8 cellular contexts compared by ENCODE assay signal in the genomic region with DNA sequence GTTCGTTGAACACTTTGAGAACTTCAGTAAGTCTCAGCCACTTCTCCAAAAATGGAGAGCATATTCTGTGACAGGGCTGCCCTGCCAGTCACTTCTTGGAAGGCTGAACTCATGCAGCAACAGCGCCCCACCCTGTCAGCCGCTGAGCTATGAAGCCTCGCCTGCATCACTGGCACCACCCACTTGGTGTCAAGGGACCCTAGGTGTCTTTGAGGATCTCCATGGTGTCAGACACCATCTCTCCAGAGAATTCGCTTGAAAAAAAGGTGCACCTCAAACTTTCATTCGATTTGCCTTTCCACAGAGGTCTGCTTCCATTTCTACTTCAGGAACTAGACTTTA.
DNase-seq lines count a peak whose midpoint lies in the region; ATAC-seq and TF ChIP-seq lines count a peak whose summit lies in the region.
"Not testable (repeated sequence)": the region's sequence is repeated elsewhere in the genome, so short reads cannot be mapped to it uniquely, and the experiment has no call there.

No MANE protein-coding gene starts in this region.

- H3K4ac ChIP-seq in neuronal stem cell (ENCODE audit: low read length): not testable (repeated sequence)

- not testable (repeated sequence) for H2BK120ac ChIP-seq in neuronal stem cell (ENCODE audit: low read depth, low read length)

- not testable (repeated sequence) for H4K20me1 ChIP-seq in PC-3 (ENCODE audit: low read length)

- not testable (repeated sequence) for H3K79me2 ChIP-seq in PC-3 (ENCODE audit: low read length)

- H3K36me3 ChIP-seq in HAP-1 (replicated peaks); PC-3 (ENCODE audit: low read depth, low read length); neuronal stem cell (replicated peaks in 1 of 2; ENCODE audit: control insufficient read depth in 2 of 2, insufficient read depth in 2 of 2, low read length in 2 of 2); testis (ENCODE audit: low read depth, missing control alignments): not testable (repeated sequence)

- H3K23ac ChIP-seq in neuronal stem cell (ENCODE audit: low read depth, low read length, poor library complexity): not testable (repeated sequence)

- H3K9ac ChIP-seq in PC-3 (ENCODE audit: low read length); neuronal stem cell (ENCODE audit: low read depth, low read length, poor library complexity): not testable (repeated sequence)

- ATAC-seq in PC-3, left ventricle myocardium superior: not testable (repeated sequence)

- H4K8ac ChIP-seq in neuronal stem cell (ENCODE audit: low read depth, low read length): not testable (repeated sequence)

- H3K4me3 Mint-ChIP-seq in Calu3 (ENCODE audit: low read depth, unreplicated experiment): not testable (repeated sequence)

- not testable (repeated sequence) for H2AFZ ChIP-seq in PC-3 (ENCODE audit: low read length); neuronal stem cell (ENCODE audit: low read length)

- not testable (repeated sequence) for H3K4me1 Mint-ChIP-seq in Calu3 (ENCODE audit: low read depth, unreplicated experiment)

- not testable (repeated sequence) for H3K4me1 ChIP-seq in HAP-1; PC-3 (ENCODE audit: insufficient read depth, low read length); neuronal stem cell (ENCODE audit: control insufficient read depth in 2 of 2, insufficient read depth in 1 of 2, low read depth in 1 of 2, low read length in 2 of 2); testis

- intact Hi-C loops in Calu3 (cut with micrococcal nuclease; ENCODE audit: unreplicated experiment); PC-3 (cut with micrococcal nuclease); left ventricle myocardium superior (cut with micrococcal nuclease); testis (cut with DNase I; ENCODE audit: low total_unique reads): not testable (repeated sequence)

- H3K36me3 Mint-ChIP-seq in Calu3 (ENCODE audit: insufficient read depth, unreplicated experiment): not testable (repeated sequence)

- H2BK12ac ChIP-seq in neuronal stem cell (ENCODE audit: low read length): not testable (repeated sequence)

- H3K9me2 ChIP-seq in PC-3 (replicated peaks; ENCODE audit: low read length): not testable (repeated sequence)

- not testable (repeated sequence) for H3K9me3 Mint-ChIP-seq in Calu3 (ENCODE audit: low read depth, unreplicated experiment)

- not testable (repeated sequence) for H2BK5ac ChIP-seq in neuronal stem cell (ENCODE audit: low read length)

- CTCF ChIA-PET in Calu3 (lab: Charles Lee); PC-3 (lab: Charles Lee): not testable (repeated sequence)

- not testable (repeated sequence) for H4K91ac ChIP-seq in neuronal stem cell (ENCODE audit: low read depth, low read length, poor library complexity)

- BruUV-seq in Calu3 (replicated peaks; lab: Mats Ljungman, UMichigan); PC-3 (replicated peaks; lab: Mats Ljungman, UMichigan): not testable (repeated sequence)

- TF ChIP-seq CTCF in Calu3 (IDR thresholded peaks at IDR 0.05; ENCODE audit: unreplicated experiment); PC-3 (conservative IDR thresholded peaks at IDR 0.05; ENCODE audit: low read depth, low read length); testis (IDR thresholded peaks at IDR 0.05): not testable (repeated sequence)

- not testable (repeated sequence) for H2AK5ac ChIP-seq in neuronal stem cell (ENCODE audit: low read depth, low read length)

- H3K14ac ChIP-seq in neuronal stem cell (ENCODE audit: low read length): not testable (repeated sequence)

- in situ Hi-C loops in HAP-1 (cut with MboI; ENCODE audit: low sequenced_read_pairs): not testable (repeated sequence)

- H3F3A ChIP-seq in PC-3 (ENCODE audit: low read length, unreplicated experiment): not testable (repeated sequence)

- not testable (repeated sequence) for H3K9me3 ChIP-seq in HAP-1; PC-3 (ENCODE audit: low read length); neuronal stem cell (replicated peaks in 1 of 2; ENCODE audit: control insufficient read depth in 2 of 2, insufficient read depth in 1 of 2, low read depth in 1 of 2, low read length in 2 of 2); testis

- no CpG with 5 or more reads among the region's 6 CpGs for WGBS in neuronal stem cell (ENCODE audit: extremely low coverage in 2 of 2, insufficient read length in 2 of 2, insufficient replicate concordance in 1 of 2), 2 donors
- WGBS in testis, 2 donors: 24 to 32% methylated on average over 3 to 6 of the region's 6 CpGs

- not testable (repeated sequence) for H3K18ac ChIP-seq in neuronal stem cell (ENCODE audit: low read length)

- peak; percentile 57 for DNase-seq in Calu3
- peak; percentile 2 to 69 for DNase-seq in HAP-1 (ENCODE audit: low spot score in 2 of 2)
- DNase-seq in PC-3: peak; percentile 1
- peak; percentile 19 for DNase-seq in activated T-cell treated with anti-CD3 and anti-CD28 coated beads, Interleukin-2, amount 50 U/mL, for 1 hour
- DNase-seq in dermis blood vessel endothelial cell: peak; percentile 60
- DNase-seq in left ventricle myocardium superior: peak; percentile 18
- DNase-seq in neuronal stem cell (ENCODE audit: low spot score): peak; percentile 3
- peak; percentile 70 for DNase-seq in testis

- H3K27ac ChIP-seq in PC-3 (ENCODE audit: low read length); neuronal stem cell (replicated peaks; ENCODE audit: low read length); testis: not testable (repeated sequence)

- TF ChIP-seq POLR2A in testis (IDR thresholded peaks at IDR 0.05): not testable (repeated sequence)

- H3K27ac Mint-ChIP-seq in Calu3 (ENCODE audit: unreplicated experiment): not testable (repeated sequence)

- not testable (repeated sequence) for H2BK15ac ChIP-seq in neuronal stem cell (ENCODE audit: low read length)

- POLR2A ChIA-PET in PC-3 (lab: Charles Lee; ENCODE audit: unreplicated experiment): not testable (repeated sequence)

- not testable (repeated sequence) for H3K79me1 ChIP-seq in neuronal stem cell (ENCODE audit: low read depth, low read length)

- not testable (repeated sequence) for H3K4me2 ChIP-seq in PC-3 (ENCODE audit: low read length); neuronal stem cell (ENCODE audit: insufficient read depth, low read length, poor library complexity, severe bottlenecking)

- H3K27me3 Mint-ChIP-seq in Calu3 (ENCODE audit: unreplicated experiment): not testable (repeated sequence)

- not testable (repeated sequence) for H3K27me3 ChIP-seq in HAP-1 (ENCODE audit: low read depth); PC-3 (ENCODE audit: low read length); neuronal stem cell (ENCODE audit: control insufficient read depth in 3 of 3, insufficient read depth in 3 of 3, low read depth in 1 of 3, low read length in 3 of 3); testis

- H3K4me3 ChIP-seq in HAP-1; PC-3 (ENCODE audit: low read length); neuronal stem cell (ENCODE audit: low read length in 2 of 2); testis: not testable (repeated sequence)

Comparison
In these comparisons a context has a peak if more than half of its experiments do, and no peak if none do; other contexts are left out.
1. DNase-seq: peak in every context shown above with its lines; median percentile 70 in testis; 60 in dermis blood vessel endothelial cell; 57 in Calu3; 36 in HAP-1; 19 in activated T-cell treated with anti-CD3 and anti-CD28 coated beads, Interleukin-2, amount 50 U/mL, for 1 hour; 18 in left ventricle myocardium superior; 3 in neuronal stem cell; 1 in PC-3.